21 cellular contexts compared by ENCODE assay signal in the genomic region with DNA sequence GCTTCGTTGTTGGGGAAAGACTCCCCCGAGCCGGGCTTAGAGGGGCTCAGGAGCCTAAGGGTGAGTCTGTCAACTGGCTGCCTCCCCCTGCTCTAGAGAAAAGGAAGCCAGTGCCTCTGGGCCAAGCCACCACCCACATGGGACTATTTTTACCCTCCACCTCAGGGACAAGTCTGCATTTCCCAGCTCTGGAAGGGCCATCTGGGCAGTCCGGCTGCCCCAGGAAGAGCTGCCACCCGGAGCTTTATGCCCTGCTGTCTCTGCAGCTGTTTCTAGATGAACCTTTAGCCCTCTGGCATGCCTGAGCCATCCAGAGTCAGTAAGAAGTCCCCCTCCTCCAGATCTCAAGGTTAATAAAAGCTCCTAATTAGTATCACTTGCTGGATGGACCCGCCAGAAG. TPM values are rescaled to one million over a fixed set of nuclear protein-coding genes. Genes with fewer than 3 reads are reported as not detected.
DNase-seq lines count a peak whose midpoint lies in the region; ATAC-seq, FAIRE-seq and TF ChIP-seq lines count a peak whose summit lies in the region.
"Had no signal": no experiment of that assay in that cellular context is flagged by ENCODE, and none has a peak within 500 bp of the region (broad histone marks: within the 10 kb centered on the region; RNA-seq: fewer than 3 reads in every experiment).

No MANE protein-coding gene starts in this region.

- H3K27me3 ChIP-seq in heart right ventricle (peaks cover 0 to 18% (median 6%) of the 10 kb centered on the region in 7 donors), psoas muscle (ENCODE audit: insufficient read depth in 3 of 3, low read length in 2 of 3) (peaks cover 0 to 15% (median 0%) of the 10 kb centered on the region in 3 donors)

- H3K36me3 ChIP-seq in heart right ventricle, result no peaks in the 10 kb centered on the region
- H3K36me3 ChIP-seq in psoas muscle (ENCODE audit: insufficient read depth in 1 of 2, low read depth in 1 of 2), result no peaks in the 10 kb centered on the region
- H3K36me3 ChIP-seq: upper lobe of left lung had no signal

- in situ Hi-C loops in GM13977 (cut with MboI; ENCODE audit: low pct_unique_long_range_greater_than_20kb, low sequenced_read_pairs, unreplicated experiment), result no loop called here

- WGBS in heart right ventricle, 2 donors, result 39 to 51% methylated on average over 6 of the region's 6 CpGs
- 15 to 18% (median 17%) methylated on average over 6 of the region's 6 CpGs for WGBS in psoas muscle, 3 donors

- H3K27ac ChIP-seq in heart right ventricle, result peak overlapping the region in 8 of 10 donors; percentile 28 to 81 (median 63)
- H3K27ac ChIP-seq in psoas muscle, result peak overlapping the region; percentile 86
- H3K27ac ChIP-seq: upper lobe of left lung had no signal

- DNase-seq in DMS 273 (lab: John Stamatoyannopoulos, UW; ENCODE audit: unreplicated experiment) (peak; percentile 98), NCI-H2196 treated with DMSO at 0.1 percent for 48 hours (lab: John Stamatoyannopoulos, UW; ENCODE audit: unreplicated experiment) (peak; percentile 32), heart right ventricle (no peak), psoas muscle (peak in 1 of 2 donors; percentile 68), frontal cortex (ENCODE audit: low spot score in 2 of 2) (no peak), GM13977 (ENCODE audit: low spot score) (no peak)
- DNase-seq: activated CD4-positive, alpha-beta T cell treated with anti-CD3 and anti-CD28 coated beads, Interleukin-2, amount 50 U/mL, for 4 hours; activated T-cell treated with anti-CD3 and anti-CD28 coated beads for 4 hours; amygdala; EL; hippocampal formation; MM.1S; retina; stimulated activated naive CD8-positive, alpha-beta T cell treated with anti-CD3 and anti-CD28 coated beads, Interleukin-15, Interleukin-2, amounts not matched to agents 100 U/mL and 50 U/mL, for 24 hours; T-cell; upper lobe of left lung had no signal

- H3K4me1 ChIP-seq in heart right ventricle (peaks cover 0 to 20% (median 5%) of the 10 kb centered on the region in 9 donors), psoas muscle (peaks cover 10% of the 10 kb centered on the region)

- no peak for FAIRE-seq in frontal cortex (lab: Jason Lieb, UNC)
- FAIRE-seq: H54, keratinocyte had no signal

- H3K4me3 ChIP-seq in heart right ventricle, result no peak overlapping the region
- peak overlapping the region; percentile 26 for H3K4me3 ChIP-seq in psoas muscle
- H3K4me3 ChIP-seq: upper lobe of left lung had no signal

- TF ChIP-seq CTCF in heart right ventricle (IDR thresholded peaks at IDR 0.05), result no peak
- TF ChIP-seq CTCF in psoas muscle (IDR thresholded peaks at IDR 0.05), result no peak
- no peak for TF ChIP-seq CTCF in GM13977 (IDR thresholded peaks at IDR 0.05; ENCODE audit: extremely low read depth, insufficient read depth, missing control alignments)

- ATAC-seq in heart right ventricle (peak; percentile 81 to 97 (median 91)), psoas muscle (peak; percentile 87 to 99 (median 98)), HG02970 (IDR thresholded peaks at IDR 0.05; ENCODE audit: low FRiP score, unreplicated experiment) (no peak), GM21528 (IDR thresholded peaks at IDR 0.05; ENCODE audit: low FRiP score, unreplicated experiment) (no peak)
- ATAC-seq: stimulated activated naive CD8-positive, alpha-beta T cell treated with anti-CD3 and anti-CD28 coated beads, Interleukin-15, Interleukin-2, amounts not matched to agents 100 U/mL and 50 U/mL, for 24 hours; T-cell had no signal

- H3K9me3 ChIP-seq in heart right ventricle (no peaks in the 10 kb centered on the region), psoas muscle (no peaks in the 10 kb centered on the region)
- H3K9me3 ChIP-seq: upper lobe of left lung had no signal

- intact Hi-C loops in heart right ventricle (cut with DNase I), result no loop called here
- intact Hi-C loops in psoas muscle (cut with DNase I), result no loop called here

RNA-seq across cellular contexts. Expression of a gene that starts 5.3 kb away (rescaled TPM):
- total RNA-seq in heart right ventricle (under 1 TPM in 1 of 10 donors, not detected in 9; 0.37 TPM), psoas muscle (under 1 TPM in 3 of 4 donors, not detected in 1; 0.19 to 0.43 (median 0.32) TPM), frontal cortex (2.0 TPM)
- polyA plus RNA-seq in heart right ventricle (under 1 TPM in 1 of 2 donors, not detected in 1; 0.38 TPM), psoas muscle (under 1 TPM in 2 of 3 donors, not detected in 1; 0.03 to 0.30 TPM)
- total RNA-seq: mesothelial cell of epicardium, T-cell had no signal
- polyA plus RNA-seq: keratinocyte had no signal

Comparison
In these comparisons a context has a peak if more than half of its experiments do, and no peak if none do; other contexts are left out.
1. DNase-seq: peak in DMS 273 (single experiment) and NCI-H2196 treated with DMSO at 0.1 percent for 48 hours (single experiment); none in heart right ventricle (0 of 2), frontal cortex (0 of 2) and GM13977 (single experiment).
2. ATAC-seq: peak in heart right ventricle (8 of 8) and psoas muscle (4 of 4); none in HG02970 (single experiment) and GM21528 (single experiment).